In genomic region chr1:4088676-4089075, GRCh38 we compare ENCODE assay signal across 20 cellular contexts.
"Had no signal": no experiment of that assay in that cellular context is flagged by ENCODE, and none has a peak within 500 bp of the region (broad histone marks: within the 10 kb centered on the region; RNA-seq: fewer than 3 reads in every experiment).

No MANE protein-coding gene starts in this region.

- DNase-seq: KBM-7, NCI-H1092, NCI-H1105 treated with DMSO at 0.1 percent for 48 hours, NCI-H1417 treated with DMSO at 0.1 percent for 48 hours, NCI-H146, NCI-H1694 treated with DMSO at 0.1 percent for 48 hours, NCI-H1930, NCI-H2081 treated with DMSO at 0.1 percent for 48 hours, NCI-H2171, NCI-H226, NCI-H446, NCI-H510A, NCI-H524 treated with DMSO at 0.1 percent for 48 hours, NCI-H69, NCI-H774, Right ventricle myocardium superior, RPMI8226, SIG-M5 had no signal

- H3K36me3 ChIP-seq: SJSA1 had no signal

- H3K4me1 ChIP-seq: SJSA1 had no signal

- H3K4me3 ChIP-seq: SJSA1, SK-N-MC had no signal

- H3K27ac ChIP-seq: SJSA1, SK-N-MC had no signal

- H3K27me3 ChIP-seq: SJSA1 had no signal
